Comparison of ENCODE assay signal across 28 cellular contexts in the genomic region with DNA sequence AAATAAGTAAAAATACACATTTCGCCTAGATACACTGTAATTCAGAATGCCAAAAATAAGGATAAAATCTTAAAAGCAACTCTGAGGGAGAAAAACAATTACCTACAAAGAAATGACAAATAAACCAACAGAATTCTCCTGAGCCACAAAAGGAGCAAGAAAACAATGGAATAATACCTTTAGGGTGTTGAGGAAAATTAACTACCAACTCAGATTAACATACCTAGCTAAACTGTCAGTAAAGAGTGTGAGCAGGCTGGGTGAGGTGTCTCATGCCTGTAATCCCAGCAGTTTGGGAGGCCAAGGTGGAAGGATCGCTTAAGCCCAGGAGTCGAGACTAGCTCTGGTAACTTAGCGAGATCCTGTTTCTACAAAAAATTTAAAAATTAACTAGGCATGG.
"Had no signal": no experiment of that assay in that cellular context is flagged by ENCODE, and none has a peak within 500 bp of the region (broad histone marks: within the 10 kb centered on the region; RNA-seq: fewer than 3 reads in every experiment).

No MANE protein-coding gene starts in this region.

- ATAC-seq: effector memory CD8-positive, alpha-beta T cell; esophagus mucosa; foreskin keratinocyte; gastrocnemius medialis; gastroesophageal sphincter; heart left ventricle; heart right ventricle had no signal

- H3K4me1 ChIP-seq: colonic mucosa, esophagus muscularis mucosa, esophagus squamous epithelium, foreskin keratinocyte, gastrocnemius medialis, gastroesophageal sphincter had no signal

- H3K4me3 ChIP-seq: colonic mucosa, coronary artery, dorsolateral prefrontal cortex, esophagus muscularis mucosa, esophagus squamous epithelium, gastrocnemius medialis, gastroesophageal sphincter, heart left ventricle, heart right ventricle had no signal

- H3K27ac ChIP-seq: colonic mucosa, coronary artery, dorsolateral prefrontal cortex, epithelial cell of prostate, esophagus muscularis mucosa, esophagus squamous epithelium, foreskin keratinocyte, gastrocnemius medialis, gastroesophageal sphincter, heart left ventricle, heart right ventricle had no signal

- H3K9me3 ChIP-seq: colonic mucosa, gastrocnemius medialis had no signal

- FAIRE-seq: colon, endometrium, endothelial cell of umbilical vein, frontal cortex had no signal

- H3K27me3 ChIP-seq: colonic mucosa, dorsolateral prefrontal cortex, esophagus muscularis mucosa, esophagus squamous epithelium, foreskin keratinocyte, gastrocnemius medialis, gastroesophageal sphincter, heart left ventricle had no signal

- H3K36me3 ChIP-seq: colonic mucosa, esophagus muscularis mucosa, esophagus squamous epithelium, gastrocnemius medialis, gastroesophageal sphincter, heart left ventricle, heart right ventricle had no signal

- DNase-seq: colonic mucosa; cortex of kidney; dermis blood vessel endothelial cell; dorsolateral prefrontal cortex; effector CD4-positive, alpha-beta T cell; effector CD8-positive, alpha-beta T cell; effector memory CD4-positive, alpha-beta T cell; effector memory CD8-positive, alpha-beta T cell; endodermal cell; erythroblast; esophagus squamous epithelium; foreskin fibroblast; foreskin keratinocyte; foreskin melanocyte; gastrocnemius medialis; glutamatergic neuron; head of caudate nucleus; heart left ventricle; heart right ventricle had no signal
